ENCODE assay signal across 22 cellular contexts in the genomic region with DNA sequence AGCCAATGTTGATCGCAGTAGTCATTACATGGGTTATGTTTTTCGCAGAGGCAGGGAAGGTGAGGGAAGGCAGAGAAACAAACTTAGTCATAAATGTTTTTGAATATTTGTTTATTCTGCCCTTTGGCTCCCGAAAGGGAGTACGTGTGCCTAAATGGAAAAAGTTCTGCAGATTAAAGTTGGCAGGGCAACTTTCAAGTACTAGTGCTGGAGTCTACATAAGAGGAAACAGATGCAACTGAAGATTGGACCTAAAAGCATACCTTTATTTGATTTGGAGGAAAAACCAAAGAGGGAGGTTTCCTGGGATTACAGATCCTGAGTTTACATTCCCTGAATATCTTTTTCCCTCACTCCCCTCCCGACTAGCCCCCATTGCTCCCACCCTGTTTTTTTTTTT. TPM values are rescaled to one million over a fixed set of nuclear protein-coding genes. Genes with fewer than 3 reads are reported as not detected.
DNase-seq lines count a peak whose midpoint lies in the region; ATAC-seq, FAIRE-seq and TF ChIP-seq lines count a peak whose summit lies in the region.
"Had no signal": no experiment of that assay in that cellular context is flagged by ENCODE, and none has a peak within 500 bp of the region (broad histone marks: within the 10 kb centered on the region; RNA-seq: fewer than 3 reads in every experiment).

No MANE protein-coding gene starts in this region.

- H3K4me3 ChIP-seq in heart right ventricle (peak overlapping the region in 1 of 10 donors; percentile 23), adipocyte (ENCODE audit: low read length) (peak overlapping the region; percentile 99), keratinocyte (ENCODE audit: control insufficient read depth in 2 of 3, extremely low read depth in 1 of 3, insufficient read depth in 2 of 3, low read depth in 1 of 3, low read length in 3 of 3) (peak overlapping the region in 2 of 3 experiments; percentile 8 to 26), spleen (no peak overlapping the region)
- H3K4me3 ChIP-seq: ascending aorta, esophagus muscularis mucosa, gastroesophageal sphincter, HAP-1, pancreas had no signal

- DNase-seq in heart right ventricle = no peak
- DNase-seq in Right ventricle myocardium superior = no peak
- DNase-seq in adipocyte (ENCODE audit: low read depth) = no peak
- no peak for DNase-seq in keratinocyte (ENCODE audit: low read depth, low spot score)
- no peak for DNase-seq in spleen
- DNase-seq in chondrocyte (ENCODE audit: low spot score) = no peak
- no peak for DNase-seq in NCI-H1436 (lab: John Stamatoyannopoulos, UW)
- DNase-seq: activated naive CD4-positive, alpha-beta T cell treated with anti-CD3 and anti-CD28 coated beads, Interleukin-2, amount 10 ng/mL, durations not matched to agents 7 days and 5 days; activated T-cell treated with anti-CD3 and anti-CD28 coated beads, Interleukin-2, amount 50 U/mL, for 4 hours; IMR-90; kidney glomerular epithelial cell; naive thymus-derived CD8-positive, alpha-beta T cell; NCI-H2171 treated with DMSO at 0.1 percent for 48 hours; NCI-H526 treated with DMSO at 0.1 percent for 48 hours; pancreas; substantia nigra had no signal

- no peak overlapping the region for H3K27ac Mint-ChIP-seq in chondrocyte (ENCODE audit: unreplicated experiment)
- H3K27ac Mint-ChIP-seq: activated naive CD4-positive, alpha-beta T cell treated with anti-CD3 and anti-CD28 coated beads, Interleukin-2, amount 10 ng/mL, durations not matched to agents 7 days and 5 days; naive thymus-derived CD8-positive, alpha-beta T cell had no signal

- H3K27me3 ChIP-seq in heart right ventricle (no peaks in the 10 kb centered on the region), adipocyte (replicated peaks; ENCODE audit: control insufficient read depth, insufficient read depth, low read length) (no peaks in the 10 kb centered on the region), keratinocyte (ENCODE audit: control insufficient read depth, extremely low read depth, insufficient read depth, low read length) (no peaks in the 10 kb centered on the region), spleen (replicated peaks in 1 of 7) (no peaks in the 10 kb centered on the region)
- H3K27me3 ChIP-seq: ascending aorta, esophagus muscularis mucosa, gastroesophageal sphincter, pancreas had no signal

- no peak overlapping the region for H2AFZ ChIP-seq in keratinocyte (ENCODE audit: control insufficient read depth, low read length)

- peaks cover 94% of the 10 kb centered on the region for H3K79me2 ChIP-seq in keratinocyte (ENCODE audit: control insufficient read depth, insufficient read depth, low read length)

- dilution Hi-C loops in keratinocyte (cut with MboI; ENCODE audit: extremely low pct_ligation_motif_present, low sequenced_read_pairs) = no loop called here

- peak overlapping the region; percentile 83 for H3K4me2 ChIP-seq in keratinocyte (ENCODE audit: control insufficient read depth, extremely low read depth, insufficient read depth, low read depth, low read length)

- no peaks in the 10 kb centered on the region for H3K27me3 Mint-ChIP-seq in chondrocyte (ENCODE audit: low read depth)
- H3K27me3 Mint-ChIP-seq: activated naive CD4-positive, alpha-beta T cell treated with anti-CD3 and anti-CD28 coated beads, Interleukin-2, amount 10 ng/mL, durations not matched to agents 7 days and 5 days had no signal

- no peak overlapping the region for H3K4me3 Mint-ChIP-seq in chondrocyte (ENCODE audit: unreplicated experiment)
- H3K4me3 Mint-ChIP-seq: activated naive CD4-positive, alpha-beta T cell treated with anti-CD3 and anti-CD28 coated beads, Interleukin-2, amount 10 ng/mL, durations not matched to agents 7 days and 5 days; activated T-cell treated with anti-CD3 and anti-CD28 coated beads, Interleukin-2, amount 50 U/mL, for 4 hours; naive thymus-derived CD8-positive, alpha-beta T cell had no signal

- H3K36me3 Mint-ChIP-seq in chondrocyte (ENCODE audit: low read depth) = peaks cover 13% of the 10 kb centered on the region

- peak overlapping the region in 8 of 10 donors; percentile 5 to 90 (median 82) for H3K27ac ChIP-seq in heart right ventricle
- peak overlapping the region; percentile 15 for H3K27ac ChIP-seq in keratinocyte (ENCODE audit: control insufficient read depth, insufficient read depth, low read length)
- peak overlapping the region in 6 of 8 donors; percentile 20 to 79 (median 72) for H3K27ac ChIP-seq in spleen
- H3K27ac ChIP-seq: pancreas had no signal

- TF ChIP-seq POLR2A in spleen (IDR thresholded peaks at IDR 0.05) = no peak

- peaks cover 55% of the 10 kb centered on the region for H3K4me1 Mint-ChIP-seq in chondrocyte (ENCODE audit: low read depth)

- H4K20me1 ChIP-seq in keratinocyte (ENCODE audit: control insufficient read depth, extremely low read depth, insufficient read depth, low read length) = peaks cover 2% of the 10 kb centered on the region

- 45 to 51% methylated on average over 5 of the region's 5 CpGs for WGBS in heart right ventricle, 2 donors
- WGBS in spleen, 5 donors = 53 to 72% (median 59%) methylated on average over 5 of the region's 5 CpGs

- no peak for TF ChIP-seq CTCF in heart right ventricle (IDR thresholded peaks at IDR 0.05)
- no peak for TF ChIP-seq CTCF in keratinocyte (optimal IDR thresholded peaks at IDR 0.05 in 1 of 3, IDR thresholded peaks at IDR 0.05 in 1 of 3, conservative IDR thresholded peaks at IDR 0.05 in 1 of 3; ENCODE audit: extremely low read depth in 1 of 3, insufficient read depth in 2 of 3, low read length in 3 of 3)
- no peak for TF ChIP-seq CTCF in spleen (IDR thresholded peaks at IDR 0.05 in 8 of 11, conservative IDR thresholded peaks at IDR 0.05 in 3 of 11)
- TF ChIP-seq CTCF in chondrocyte (IDR thresholded peaks at IDR 0.05) = no peak

- FAIRE-seq in keratinocyte (lab: Jason Lieb, UNC) = no peak
- FAIRE-seq: A204.1, pancreas had no signal

- no peaks in the 10 kb centered on the region for H3K9me3 ChIP-seq in heart right ventricle
- H3K9me3 ChIP-seq in adipocyte (ENCODE audit: control insufficient read depth, low read length) = no peaks in the 10 kb centered on the region
- H3K9me3 ChIP-seq in keratinocyte (ENCODE audit: control insufficient read depth, low read depth, low read length) = no peaks in the 10 kb centered on the region
- H3K9me3 ChIP-seq in spleen = no peaks in the 10 kb centered on the region
- H3K9me3 ChIP-seq: ascending aorta, esophagus muscularis mucosa, gastroesophageal sphincter, HAP-1, pancreas had no signal

- intact Hi-C loops in heart right ventricle (cut with DNase I) = loop anchor here in 2 of 10 donors (10.0 kb wide), 2 partner anchors 49 to 149 kb away; no protein-coding TSS in a partner anchor
- intact Hi-C loops in Right ventricle myocardium superior (cut with DNase I) = no loop called here
- intact Hi-C loops in spleen (cut with DNase I; ENCODE audit: low total_unique reads) = no loop called here

- H3K9me3 Mint-ChIP-seq in chondrocyte (ENCODE audit: low read depth) = no peaks in the 10 kb centered on the region
- H3K9me3 Mint-ChIP-seq: activated naive CD4-positive, alpha-beta T cell treated with anti-CD3 and anti-CD28 coated beads, Interleukin-2, amount 10 ng/mL, durations not matched to agents 7 days and 5 days; activated T-cell treated with anti-CD3 and anti-CD28 coated beads, Interleukin-2, amount 50 U/mL, for 4 hours; naive thymus-derived CD8-positive, alpha-beta T cell had no signal

- H3K4me1 ChIP-seq in heart right ventricle = peaks cover 3 to 93% (median 79%) of the 10 kb centered on the region in 9 donors
- peaks cover 56% of the 10 kb centered on the region for H3K4me1 ChIP-seq in adipocyte (ENCODE audit: control insufficient read depth, insufficient read depth, low read length)
- peaks cover 42% of the 10 kb centered on the region for H3K4me1 ChIP-seq in keratinocyte (ENCODE audit: control insufficient read depth, extremely low read depth, insufficient read depth, low read length)
- H3K4me1 ChIP-seq in spleen = peaks cover 20 to 97% (median 67%) of the 10 kb centered on the region in 6 donors

- peak in 6 of 8 donors; percentile 22 to 56 (median 35) for ATAC-seq in heart right ventricle
- ATAC-seq in Right ventricle myocardium superior (ENCODE audit: poor library complexity) = no peak
- ATAC-seq in GM18498 (IDR thresholded peaks at IDR 0.05; ENCODE audit: unreplicated experiment) = no peak
- ATAC-seq: activated T-cell treated with anti-CD3 and anti-CD28 coated beads, Interleukin-2, amount 50 U/mL, for 4 hours; gastroesophageal sphincter; naive thymus-derived CD8-positive, alpha-beta T cell; pancreas had no signal

- H3K9ac ChIP-seq in adipocyte (ENCODE audit: low read length) (no peak overlapping the region), keratinocyte (ENCODE audit: control insufficient read depth, extremely low read depth, insufficient read depth, low read length) (no peak overlapping the region)

- no peaks in the 10 kb centered on the region for H3K9me1 ChIP-seq in keratinocyte (ENCODE audit: control insufficient read depth, extremely low read depth, insufficient read depth, low read length)

- H3K36me3 ChIP-seq in heart right ventricle = peaks cover 0 to 24% (median 0%) of the 10 kb centered on the region in 9 donors
- H3K36me3 ChIP-seq in adipocyte (ENCODE audit: control insufficient read depth, insufficient read depth, low read length, severe bottlenecking) = peaks cover 28% of the 10 kb centered on the region
- H3K36me3 ChIP-seq in keratinocyte (ENCODE audit: control insufficient read depth in 2 of 2, extremely low read depth in 1 of 2, insufficient read depth in 2 of 2, low read length in 2 of 2) = peaks cover 4 to 5% of the 10 kb centered on the region in 2 experiments
- H3K36me3 ChIP-seq in spleen = peaks cover 0 to 18% (median 0%) of the 10 kb centered on the region in 6 donors
- H3K36me3 ChIP-seq: gastroesophageal sphincter, pancreas had no signal

RNA-seq across cellular contexts. Expression of gene HSD17B12, which starts 5.7 kb away (rescaled TPM):
- total RNA-seq in heart right ventricle = 100 to 1,000 TPM in 3 of 10 donors, 10 to 100 TPM in 7; 66.7 to 122 (median 87.4) TPM
- 10 to 100 TPM; 32.9 to 50.9 TPM for polyA plus RNA-seq in heart right ventricle
- total RNA-seq in Right ventricle myocardium superior = 63.3 TPM
- polyA plus RNA-seq in keratinocyte = 85.0 to 129 TPM (median 105 TPM) in 3 replicates
- 105 TPM for polyA plus RNA-seq in keratinocyte (2011; ENCODE audit: low read depth)
- 47.6 and 89.2 TPM in 2 replicates for polyA plus RNA-seq in keratinocyte (2011; cell fraction: cytosol; rRNA removed)
- 155 and 157 TPM in 2 replicates for polyA plus RNA-seq in keratinocyte (2011; cell fraction: nucleus; rRNA removed)
- polyA plus RNA-seq in keratinocyte (2012; ENCODE audit: low replicate concordance) = 71.8 and 94.1 TPM in 2 replicates
- 87.1 to 111 TPM (median 90.0 TPM) in 3 replicates for polyA minus RNA-seq in keratinocyte
- polyA minus RNA-seq in keratinocyte (2011; cell fraction: cytosol; rRNA and poly(A)+ RNA removed) = 119 TPM
- polyA minus RNA-seq in keratinocyte (2011; cell fraction: nucleus; rRNA and poly(A)+ RNA removed) = 178 and 283 TPM in 2 replicates
- total RNA-seq in spleen = 10 to 100 TPM; 51.1 to 80.0 (median 64.3) TPM
- 10 to 100 TPM; 17.5 to 25.5 (median 20.6) TPM for polyA plus RNA-seq in spleen
- total RNA-seq in chondrocyte = 72.9 to 91.8 TPM (median 89.3 TPM) in 3 replicates

Comparison
In these comparisons a context has a peak if more than half of its experiments do, and no peak if none do; other contexts are left out.
1. ATAC-seq: peak in heart right ventricle (6 of 8); none in Right ventricle myocardium superior (single experiment) and GM18498 (single experiment).
2. H3K27ac ChIP-seq: peak in every context shown above with its lines; median percentile 82 in heart right ventricle; 72 in spleen; 15 in keratinocyte.
3. H3K4me3 ChIP-seq: peak in adipocyte (single experiment) and keratinocyte (2 of 3); none in spleen (0 of 8).